In genomic region chr11:118929496-118930151, GRCh38 we compare ENCODE assay signal across 8 cellular contexts. TPM values are rescaled to one million over a fixed set of nuclear protein-coding genes. Genes with fewer than 3 reads are reported as not detected.
DNase-seq lines count a peak whose midpoint lies in the region; ATAC-seq, FAIRE-seq and TF ChIP-seq lines count a peak whose summit lies in the region.

No MANE protein-coding gene starts in this region.

- DNase-seq in GM18507 (ENCODE audit: extremely low spot score, insufficient read length, low read depth) (no peak), NCI-H460 (ENCODE audit: extremely low read depth, low read depth) (peak; percentile 49), dedifferentiated amniotic fluid mesenchymal stem cell (ENCODE audit: extremely low spot score) (peak; percentile 73), left lobe of liver (ENCODE audit: low spot score) (peak; percentile 90)
- DNase-seq in activated CD4-positive, alpha-beta T cell treated with anti-CD3 and anti-CD28 coated beads for 4 hours = peak; percentile 74 to 77
- DNase-seq in stimulated activated CD4-positive, alpha-beta T cell treated with anti-CD3 and anti-CD28 coated beads, Interleukin-2, amount 100 ng/mL, for 24 hours = peak; percentile 73 to 79

- peak overlapping the region; percentile 98 for H3K27ac ChIP-seq in 22Rv1

- peak; percentile 55 for ATAC-seq in left lobe of liver
- no peak for ATAC-seq in HG03354 (IDR thresholded peaks at IDR 0.05; ENCODE audit: poor library complexity, severe bottlenecking, unreplicated experiment)

- FAIRE-seq in GM18507 (lab: Jason Lieb, UNC) = peak; percentile 15

- TF ChIP-seq CTCF in 22Rv1 (IDR thresholded peaks at IDR 0.05) = no peak

RNA-seq across cellular contexts. Expression of gene BCL9L, which starts 3.9 kb away (rescaled TPM):
- 12.1 and 16.4 TPM in 2 replicates for total RNA-seq in NCI-H460 (2014; rRNA removed; shearing (Covaris generic))
- 10.2 and 14.0 TPM in 2 replicates for polyA plus RNA-seq in NCI-H460 (2014; cell fraction: nucleus; rRNA removed)
- total RNA-seq in left lobe of liver = 24.7 TPM

RNA-seq across cellular contexts. Expression of gene UPK2, which starts 26.5 kb away (rescaled TPM):
- total RNA-seq in NCI-H460 (2014; rRNA removed; shearing (Covaris generic)) = not detected in 2 replicates
- not detected in 2 replicates for polyA plus RNA-seq in NCI-H460 (2014; cell fraction: nucleus; rRNA removed)
- not detected for total RNA-seq in left lobe of liver

RNA-seq across cellular contexts. Expression of gene FOXR1, which starts 41.9 kb away (rescaled TPM):
- not detected in 2 replicates for total RNA-seq in NCI-H460 (2014; rRNA removed; shearing (Covaris generic))
- not detected in 2 replicates for polyA plus RNA-seq in NCI-H460 (2014; cell fraction: nucleus; rRNA removed)
- not detected for total RNA-seq in left lobe of liver

RNA-seq across cellular contexts. Expression of gene CXCR5, which starts 45.9 kb away (rescaled TPM):
- 0.02 TPM in 1 of 2 replicates, not detected in the other for total RNA-seq in NCI-H460 (2014; rRNA removed; shearing (Covaris generic))
- polyA plus RNA-seq in NCI-H460 (2014; cell fraction: nucleus; rRNA removed) = not detected in 2 replicates
- total RNA-seq in left lobe of liver = 0.08 TPM
